23 cellular contexts compared by ENCODE assay signal in the genomic region with DNA sequence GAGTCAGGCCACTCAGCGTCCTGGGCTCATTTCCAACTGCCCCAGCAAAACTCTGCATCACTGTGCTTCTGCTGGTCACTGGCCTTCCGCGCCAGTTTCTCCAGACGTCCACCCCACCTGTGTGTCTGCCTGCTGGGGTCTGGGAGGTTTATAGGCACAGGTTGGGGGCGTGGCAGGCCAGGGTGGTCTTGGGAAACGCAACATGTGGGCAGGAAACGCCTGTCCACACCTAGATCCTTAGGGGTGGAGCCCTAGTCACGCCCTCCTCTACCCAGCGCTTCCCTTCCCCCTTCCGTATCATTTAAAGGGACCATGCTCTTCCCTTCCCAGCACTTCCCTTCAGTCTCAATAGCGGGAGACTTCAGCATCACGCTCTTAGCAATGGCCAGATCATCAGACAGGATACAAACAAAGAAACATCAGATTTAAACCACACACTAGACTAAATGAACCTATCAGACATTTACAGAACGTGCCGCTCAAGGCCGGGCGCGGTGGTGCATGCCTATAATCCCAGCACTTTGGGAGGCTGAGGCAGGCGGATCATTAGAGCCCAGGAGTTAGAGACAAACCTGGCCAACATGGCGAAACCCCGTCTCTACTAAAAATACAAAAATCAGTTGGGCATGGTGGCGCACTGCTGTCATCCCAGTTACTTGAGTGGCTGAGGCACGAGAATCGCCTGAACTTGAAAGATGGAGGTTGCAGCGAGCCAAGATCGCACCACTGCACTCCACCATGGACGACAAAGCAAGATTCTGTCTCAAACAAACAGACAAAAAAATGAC. TPM values are rescaled to one million over a fixed set of nuclear protein-coding genes. Genes with fewer than 3 reads are reported as not detected.
DNase-seq lines count a peak whose midpoint lies in the region; ATAC-seq, FAIRE-seq and TF ChIP-seq lines count a peak whose summit lies in the region.
"Had no signal": no experiment of that assay in that cellular context is flagged by ENCODE, and none has a peak within 500 bp of the region (broad histone marks: within the 10 kb centered on the region; RNA-seq: fewer than 3 reads in every experiment).

No MANE protein-coding gene starts in this region.

- no peaks in the 10 kb centered on the region for H3K4me1 ChIP-seq in heart right ventricle

- DNase-seq in heart right ventricle (no peak), cardiac septum (ENCODE audit: low spot score) (no peak), chondrocyte (ENCODE audit: low spot score) (no peak), left colon (peak; percentile 19 to 45), urothelium cell line (ENCODE audit: low spot score) (peak; percentile 31), NCI-H128 (lab: John Stamatoyannopoulos, UW; ENCODE audit: unreplicated experiment) (no peak), GM19240 (ENCODE audit: insufficient read length, low spot score) (no peak), NCI-H1048 (lab: John Stamatoyannopoulos, UW) (no peak)
- DNase-seq: 8988T; activated CD4-positive, alpha-beta T cell treated with anti-CD3 and anti-CD28 coated beads for 4 hours; activated naive CD4-positive, alpha-beta T cell treated with anti-CD3 and anti-CD28 coated beads, Interleukin-2, amount 10 ng/mL, durations not matched to agents 7 days and 5 days; CD4-positive, CD25-positive, alpha-beta regulatory T cell; dorsolateral prefrontal cortex; KBM-7; NCI-H1105 treated with DMSO at 0.1 percent for 48 hours; SIG-M5; stimulated activated CD8-positive, alpha-beta memory T cell treated with anti-CD3 and anti-CD28 coated beads, Interleukin-4, amount 100 ng/mL, for 48 hours had no signal

- 73 to 79% methylated on average over 26 of the region's 26 CpGs for WGBS in heart right ventricle, 2 donors

- H3K36me3 ChIP-seq in heart right ventricle: no peaks in the 10 kb centered on the region

- intact Hi-C loops in heart right ventricle (cut with DNase I) (loop anchor here in 1 of 10 donors (10.0 kb wide), 1 partner anchor 253 kb away; no protein-coding TSS in a partner anchor), cardiac septum (cut with DNase I) (no loop called here), left colon (cut with DNase I, micrococcal nuclease) (no loop called here)

- TF ChIP-seq CTCF in heart right ventricle (IDR thresholded peaks at IDR 0.05): no peak
- no peak for TF ChIP-seq CTCF in chondrocyte (IDR thresholded peaks at IDR 0.05)

- ATAC-seq in heart right ventricle: peak in 6 of 8 donors; percentile 25 to 77 (median 51)
- ATAC-seq in left colon: peak; percentile 97
- ATAC-seq: sciatic nerve had no signal

- H3K27ac Mint-ChIP-seq in chondrocyte (ENCODE audit: unreplicated experiment): no peak overlapping the region
- H3K27ac Mint-ChIP-seq: activated naive CD4-positive, alpha-beta T cell treated with anti-CD3 and anti-CD28 coated beads, Interleukin-2, amount 10 ng/mL, durations not matched to agents 7 days and 5 days; CD4-positive, CD25-positive, alpha-beta regulatory T cell; T-helper 2 cell treated with Interferon-gamma antibody and Interleukin-4, amounts not matched to agents 5 μg/mL and 100 μg/mL, for 36 hours had no signal

- H3K9me3 ChIP-seq in heart right ventricle: peaks cover 0 to 39% (median 11%) of the 10 kb centered on the region in 11 donors

- peak overlapping the region; percentile 40 for H3K4me3 Mint-ChIP-seq in chondrocyte (ENCODE audit: unreplicated experiment)
- H3K4me3 Mint-ChIP-seq: activated naive CD4-positive, alpha-beta T cell treated with anti-CD3 and anti-CD28 coated beads, Interleukin-2, amount 10 ng/mL, durations not matched to agents 7 days and 5 days; CD4-positive, CD25-positive, alpha-beta regulatory T cell; T-helper 2 cell treated with Interferon-gamma antibody and Interleukin-4, amounts not matched to agents 5 μg/mL and 100 μg/mL, for 36 hours had no signal

- peaks cover 0 to 14% (median 0%) of the 10 kb centered on the region in 7 donors for H3K27me3 ChIP-seq in heart right ventricle

- peaks cover 4% of the 10 kb centered on the region for H3K4me1 Mint-ChIP-seq in chondrocyte (ENCODE audit: low read depth)
- H3K4me1 Mint-ChIP-seq: activated naive CD4-positive, alpha-beta T cell treated with anti-CD3 and anti-CD28 coated beads, Interleukin-2, amount 10 ng/mL, durations not matched to agents 7 days and 5 days; CD4-positive, CD25-positive, alpha-beta regulatory T cell had no signal

- peak overlapping the region in 2 of 10 donors; percentile 10 to 15 for H3K4me3 ChIP-seq in heart right ventricle
- H3K4me3 ChIP-seq: dorsolateral prefrontal cortex had no signal

- H3K36me3 Mint-ChIP-seq in chondrocyte (ENCODE audit: low read depth): no peaks in the 10 kb centered on the region
- H3K36me3 Mint-ChIP-seq: activated naive CD4-positive, alpha-beta T cell treated with anti-CD3 and anti-CD28 coated beads, Interleukin-2, amount 10 ng/mL, durations not matched to agents 7 days and 5 days; CD4-positive, CD25-positive, alpha-beta regulatory T cell had no signal

- H3K27ac ChIP-seq in heart right ventricle: peak overlapping the region in 1 of 10 donors; percentile 26
- H3K27ac ChIP-seq: dorsolateral prefrontal cortex had no signal

- FAIRE-seq in urothelium cell line (lab: Jason Lieb, UNC): peak; percentile 13
- FAIRE-seq: GM12892 had no signal

- H3K27me3 Mint-ChIP-seq in chondrocyte (ENCODE audit: low read depth): peaks cover 17% of the 10 kb centered on the region

- no peaks in the 10 kb centered on the region for H3K9me3 Mint-ChIP-seq in chondrocyte (ENCODE audit: low read depth)

RNA-seq across cellular contexts. Expression of a gene that starts 11.8 kb away (rescaled TPM):
- total RNA-seq in heart right ventricle (100 to 1,000 TPM in 2 of 10 donors, 10 to 100 TPM in 8; 16.0 to 140 (median 29.2) TPM), cardiac septum (25.2 TPM), chondrocyte (not detected in 3 replicates), left colon (1 to 10 TPM; 4.1 to 4.9 TPM)
- 100 to 1,000 TPM in 1 of 2 donors, 10 to 100 TPM in 1; 38.8 to 254 TPM for polyA plus RNA-seq in heart right ventricle
- total RNA-seq: CD4-positive, CD25-positive, alpha-beta regulatory T cell; fibroblast of lung had no signal
- polyA plus RNA-seq: CD4-positive, CD25-positive, alpha-beta regulatory T cell; fibroblast of lung had no signal

RNA-seq across cellular contexts. Expression of a gene that starts 39.6 kb away (rescaled TPM):
- total RNA-seq in heart right ventricle (under 1 TPM in 1 of 10 donors, not detected in 9; 0.17 TPM), cardiac septum (not detected), chondrocyte (not detected in 3 replicates), left colon (100 to 1,000 TPM in 1 of 2 donors, 10 to 100 TPM in 1; 20.5 to 130 TPM)
- under 1 TPM in 1 of 2 donors, not detected in 1; 0.03 TPM for polyA plus RNA-seq in heart right ventricle
- total RNA-seq: CD4-positive, CD25-positive, alpha-beta regulatory T cell; fibroblast of lung; lung microvascular endothelial cell; sciatic nerve had no signal
- polyA plus RNA-seq: CD4-positive, CD25-positive, alpha-beta regulatory T cell; fibroblast of lung; neural cell had no signal

Comparison
In these comparisons a context has a peak if more than half of its experiments do, and no peak if none do; other contexts are left out.
1. DNase-seq: peak in left colon (2 of 2) and urothelium cell line (single experiment); none in heart right ventricle (0 of 2), cardiac septum (single experiment), chondrocyte (single experiment), NCI-H128 (single experiment), GM19240 (single experiment) and NCI-H1048 (single experiment).
2. RNA of a gene that starts 39.6 kb away (total RNA-seq): 20.5 to 130 TPM in left colon; not detected in cardiac septum (single experiment), 0.17 TPM in heart right ventricle and not detected in chondrocyte; every median in the first group is over 10 times any median in the second.